1 cellular context compared by ENCODE assay signal in the genomic region with DNA sequence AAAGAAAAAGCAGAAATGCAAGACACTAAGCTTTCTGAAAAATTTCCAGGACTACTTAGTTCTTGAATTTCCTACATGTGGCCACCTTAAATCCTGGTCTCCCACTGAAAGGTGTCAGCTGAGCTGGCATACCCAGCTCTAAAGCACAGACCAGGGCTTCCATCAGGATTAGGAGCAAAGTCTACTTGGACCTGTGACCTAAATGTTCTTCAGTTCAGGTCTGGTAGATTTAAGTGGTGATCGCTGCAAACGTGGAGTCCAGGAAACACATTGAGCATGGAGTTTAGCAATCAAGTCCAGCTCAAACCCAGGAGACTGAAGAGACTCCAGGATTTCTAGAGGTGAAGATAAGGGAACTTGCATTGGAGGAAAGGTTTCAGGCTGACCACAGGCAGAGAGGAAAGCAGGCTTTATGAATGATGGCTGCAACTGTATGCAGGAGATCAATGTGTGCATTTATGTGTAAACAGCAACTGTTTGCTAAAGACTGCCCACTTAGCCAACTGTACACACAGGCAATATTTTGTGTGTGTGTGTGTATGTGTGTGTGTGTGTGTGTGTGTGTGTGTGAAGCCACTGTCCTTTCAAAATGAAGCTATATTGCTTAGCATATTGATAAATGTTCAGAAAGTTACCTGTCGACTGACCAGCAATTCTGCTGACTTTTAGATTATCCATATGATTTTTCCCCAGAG.
TF ChIP-seq lines count a peak whose summit lies in the region.

No MANE protein-coding gene starts in this region.

TF ChIP-seq in HepG2, 621 proteins besides CTCF, POLR2A, EP300 and RAD21 (continued from another document and continues in another):
- TF ChIP-seq, protein P1, sequence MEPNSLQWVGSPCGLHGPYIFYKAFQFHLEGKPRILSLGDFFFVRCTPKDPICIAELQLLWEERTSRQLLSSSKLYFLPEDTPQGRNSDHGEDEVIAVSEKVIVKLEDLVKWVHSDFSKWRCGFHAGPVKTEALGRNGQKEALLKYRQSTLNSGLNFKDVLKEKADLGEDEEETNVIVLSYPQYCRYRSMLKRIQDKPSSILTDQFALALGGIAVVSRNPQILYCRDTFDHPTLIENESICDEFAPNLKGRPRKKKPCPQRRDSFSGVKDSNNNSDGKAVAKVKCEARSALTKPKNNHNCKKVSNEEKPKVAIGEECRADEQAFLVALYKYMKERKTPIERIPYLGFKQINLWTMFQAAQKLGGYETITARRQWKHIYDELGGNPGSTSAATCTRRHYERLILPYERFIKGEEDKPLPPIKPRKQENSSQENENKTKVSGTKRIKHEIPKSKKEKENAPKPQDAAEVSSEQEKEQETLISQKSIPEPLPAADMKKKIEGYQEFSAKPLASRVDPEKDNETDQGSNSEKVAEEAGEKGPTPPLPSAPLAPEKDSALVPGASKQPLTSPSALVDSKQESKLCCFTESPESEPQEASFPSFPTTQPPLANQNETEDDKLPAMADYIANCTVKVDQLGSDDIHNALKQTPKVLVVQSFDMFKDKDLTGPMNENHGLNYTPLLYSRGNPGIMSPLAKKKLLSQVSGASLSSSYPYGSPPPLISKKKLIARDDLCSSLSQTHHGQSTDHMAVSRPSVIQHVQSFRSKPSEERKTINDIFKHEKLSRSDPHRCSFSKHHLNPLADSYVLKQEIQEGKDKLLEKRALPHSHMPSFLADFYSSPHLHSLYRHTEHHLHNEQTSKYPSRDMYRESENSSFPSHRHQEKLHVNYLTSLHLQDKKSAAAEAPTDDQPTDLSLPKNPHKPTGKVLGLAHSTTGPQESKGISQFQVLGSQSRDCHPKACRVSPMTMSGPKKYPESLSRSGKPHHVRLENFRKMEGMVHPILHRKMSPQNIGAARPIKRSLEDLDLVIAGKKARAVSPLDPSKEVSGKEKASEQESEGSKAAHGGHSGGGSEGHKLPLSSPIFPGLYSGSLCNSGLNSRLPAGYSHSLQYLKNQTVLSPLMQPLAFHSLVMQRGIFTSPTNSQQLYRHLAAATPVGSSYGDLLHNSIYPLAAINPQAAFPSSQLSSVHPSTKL (CRISPR knock-in tag; IDR thresholded peaks at IDR 0.05), result peak; percentile 32; the same call in 1 of the 2 replicates
- TF ChIP-seq ZNF558 (CRISPR knock-in tag; IDR thresholded peaks at IDR 0.05; ENCODE audit: borderline replicate concordance), result no peak
- TF ChIP-seq ZNF678 (CRISPR knock-in tag; IDR thresholded peaks at IDR 0.05), result no peak
- TF ChIP-seq SUZ12 (IDR thresholded peaks at IDR 0.05; ENCODE audit: low read depth, low read length), result no peak
- no peak for TF ChIP-seq SOX6 (IDR thresholded peaks at IDR 0.05)
- TF ChIP-seq SOX6 (CRISPR knock-in tag; IDR thresholded peaks at IDR 0.05), result peak; percentile 41
- peak; percentile 30; the same call in 1 of the 2 replicates for TF ChIP-seq HNF4A (CRISPR knock-in tag; IDR thresholded peaks at IDR 0.05)
- TF ChIP-seq FOXA3 (CRISPR knock-in tag; IDR thresholded peaks at IDR 0.05), result peak; percentile 62; the same call in 1 of the 2 replicates
- TF ChIP-seq, protein P2, sequence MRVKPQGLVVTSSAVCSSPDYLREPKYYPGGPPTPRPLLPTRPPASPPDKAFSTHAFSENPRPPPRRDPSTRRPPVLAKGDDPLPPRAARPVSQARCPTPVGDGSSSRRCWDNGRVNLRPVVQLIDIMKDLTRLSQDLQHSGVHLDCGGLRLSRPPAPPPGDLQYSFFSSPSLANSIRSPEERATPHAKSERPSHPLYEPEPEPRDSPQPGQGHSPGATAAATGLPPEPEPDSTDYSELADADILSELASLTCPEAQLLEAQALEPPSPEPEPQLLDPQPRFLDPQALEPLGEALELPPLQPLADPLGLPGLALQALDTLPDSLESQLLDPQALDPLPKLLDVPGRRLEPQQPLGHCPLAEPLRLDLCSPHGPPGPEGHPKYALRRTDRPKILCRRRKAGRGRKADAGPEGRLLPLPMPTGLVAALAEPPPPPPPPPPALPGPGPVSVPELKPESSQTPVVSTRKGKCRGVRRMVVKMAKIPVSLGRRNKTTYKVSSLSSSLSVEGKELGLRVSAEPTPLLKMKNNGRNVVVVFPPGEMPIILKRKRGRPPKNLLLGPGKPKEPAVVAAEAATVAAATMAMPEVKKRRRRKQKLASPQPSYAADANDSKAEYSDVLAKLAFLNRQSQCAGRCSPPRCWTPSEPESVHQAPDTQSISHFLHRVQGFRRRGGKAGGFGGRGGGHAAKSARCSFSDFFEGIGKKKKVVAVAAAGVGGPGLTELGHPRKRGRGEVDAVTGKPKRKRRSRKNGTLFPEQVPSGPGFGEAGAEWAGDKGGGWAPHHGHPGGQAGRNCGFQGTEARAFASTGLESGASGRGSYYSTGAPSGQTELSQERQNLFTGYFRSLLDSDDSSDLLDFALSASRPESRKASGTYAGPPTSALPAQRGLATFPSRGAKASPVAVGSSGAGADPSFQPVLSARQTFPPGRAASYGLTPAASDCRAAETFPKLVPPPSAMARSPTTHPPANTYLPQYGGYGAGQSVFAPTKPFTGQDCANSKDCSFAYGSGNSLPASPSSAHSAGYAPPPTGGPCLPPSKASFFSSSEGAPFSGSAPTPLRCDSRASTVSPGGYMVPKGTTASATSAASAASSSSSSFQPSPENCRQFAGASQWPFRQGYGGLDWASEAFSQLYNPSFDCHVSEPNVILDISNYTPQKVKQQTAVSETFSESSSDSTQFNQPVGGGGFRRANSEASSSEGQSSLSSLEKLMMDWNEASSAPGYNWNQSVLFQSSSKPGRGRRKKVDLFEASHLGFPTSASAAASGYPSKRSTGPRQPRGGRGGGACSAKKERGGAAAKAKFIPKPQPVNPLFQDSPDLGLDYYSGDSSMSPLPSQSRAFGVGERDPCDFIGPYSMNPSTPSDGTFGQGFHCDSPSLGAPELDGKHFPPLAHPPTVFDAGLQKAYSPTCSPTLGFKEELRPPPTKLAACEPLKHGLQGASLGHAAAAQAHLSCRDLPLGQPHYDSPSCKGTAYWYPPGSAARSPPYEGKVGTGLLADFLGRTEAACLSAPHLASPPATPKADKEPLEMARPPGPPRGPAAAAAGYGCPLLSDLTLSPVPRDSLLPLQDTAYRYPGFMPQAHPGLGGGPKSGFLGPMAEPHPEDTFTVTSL (CRISPR knock-in tag; IDR thresholded peaks at IDR 0.05; ENCODE audit: borderline replicate concordance), result peak; percentile 32; the same call in 1 of the 2 replicates
- TF ChIP-seq, protein P3, sequence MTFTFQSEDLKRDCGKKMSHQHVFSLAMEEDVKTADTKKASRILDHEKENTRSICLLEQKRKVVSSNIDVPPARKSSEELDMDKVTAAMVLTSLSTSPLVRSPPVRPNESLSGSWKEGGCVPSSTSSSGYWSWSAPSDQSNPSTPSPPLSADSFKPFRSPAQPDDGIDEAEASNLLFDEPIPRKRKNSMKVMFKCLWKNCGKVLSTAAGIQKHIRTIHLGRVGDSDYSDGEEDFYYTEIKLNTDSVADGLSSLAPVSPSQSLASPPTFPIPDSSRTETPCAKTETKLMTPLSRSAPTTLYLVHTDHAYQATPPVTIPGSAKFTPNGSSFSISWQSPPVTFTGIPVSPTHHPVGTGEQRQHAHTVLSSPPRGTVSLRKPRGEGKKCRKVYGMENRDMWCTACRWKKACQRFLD (CRISPR knock-in tag; IDR thresholded peaks at IDR 0.05; ENCODE audit: borderline replicate concordance), result no peak
- TF ChIP-seq KLF15 (CRISPR knock-in tag; IDR thresholded peaks at IDR 0.05; ENCODE audit: borderline replicate concordance), result no peak
- TF ChIP-seq SRSF4 (IDR thresholded peaks at IDR 0.05; ENCODE audit: low read depth, low read length, poor library complexity, severe bottlenecking), result no peak
- TF ChIP-seq ZSCAN29 (CRISPR knock-in tag; conservative IDR thresholded peaks at IDR 0.05), result no peak
- TF ChIP-seq ZNF446 (CRISPR knock-in tag; IDR thresholded peaks at IDR 0.05), result no peak
- no peak for TF ChIP-seq CENPT (CRISPR knock-in tag; IDR thresholded peaks at IDR 0.05; ENCODE audit: low read depth)
- no peak for TF ChIP-seq RFX3 (CRISPR knock-in tag; IDR thresholded peaks at IDR 0.05)
- TF ChIP-seq ZKSCAN8 (CRISPR knock-in tag; IDR thresholded peaks at IDR 0.05; ENCODE audit: borderline replicate concordance), result peak; percentile 84
- TF ChIP-seq, protein P4, sequence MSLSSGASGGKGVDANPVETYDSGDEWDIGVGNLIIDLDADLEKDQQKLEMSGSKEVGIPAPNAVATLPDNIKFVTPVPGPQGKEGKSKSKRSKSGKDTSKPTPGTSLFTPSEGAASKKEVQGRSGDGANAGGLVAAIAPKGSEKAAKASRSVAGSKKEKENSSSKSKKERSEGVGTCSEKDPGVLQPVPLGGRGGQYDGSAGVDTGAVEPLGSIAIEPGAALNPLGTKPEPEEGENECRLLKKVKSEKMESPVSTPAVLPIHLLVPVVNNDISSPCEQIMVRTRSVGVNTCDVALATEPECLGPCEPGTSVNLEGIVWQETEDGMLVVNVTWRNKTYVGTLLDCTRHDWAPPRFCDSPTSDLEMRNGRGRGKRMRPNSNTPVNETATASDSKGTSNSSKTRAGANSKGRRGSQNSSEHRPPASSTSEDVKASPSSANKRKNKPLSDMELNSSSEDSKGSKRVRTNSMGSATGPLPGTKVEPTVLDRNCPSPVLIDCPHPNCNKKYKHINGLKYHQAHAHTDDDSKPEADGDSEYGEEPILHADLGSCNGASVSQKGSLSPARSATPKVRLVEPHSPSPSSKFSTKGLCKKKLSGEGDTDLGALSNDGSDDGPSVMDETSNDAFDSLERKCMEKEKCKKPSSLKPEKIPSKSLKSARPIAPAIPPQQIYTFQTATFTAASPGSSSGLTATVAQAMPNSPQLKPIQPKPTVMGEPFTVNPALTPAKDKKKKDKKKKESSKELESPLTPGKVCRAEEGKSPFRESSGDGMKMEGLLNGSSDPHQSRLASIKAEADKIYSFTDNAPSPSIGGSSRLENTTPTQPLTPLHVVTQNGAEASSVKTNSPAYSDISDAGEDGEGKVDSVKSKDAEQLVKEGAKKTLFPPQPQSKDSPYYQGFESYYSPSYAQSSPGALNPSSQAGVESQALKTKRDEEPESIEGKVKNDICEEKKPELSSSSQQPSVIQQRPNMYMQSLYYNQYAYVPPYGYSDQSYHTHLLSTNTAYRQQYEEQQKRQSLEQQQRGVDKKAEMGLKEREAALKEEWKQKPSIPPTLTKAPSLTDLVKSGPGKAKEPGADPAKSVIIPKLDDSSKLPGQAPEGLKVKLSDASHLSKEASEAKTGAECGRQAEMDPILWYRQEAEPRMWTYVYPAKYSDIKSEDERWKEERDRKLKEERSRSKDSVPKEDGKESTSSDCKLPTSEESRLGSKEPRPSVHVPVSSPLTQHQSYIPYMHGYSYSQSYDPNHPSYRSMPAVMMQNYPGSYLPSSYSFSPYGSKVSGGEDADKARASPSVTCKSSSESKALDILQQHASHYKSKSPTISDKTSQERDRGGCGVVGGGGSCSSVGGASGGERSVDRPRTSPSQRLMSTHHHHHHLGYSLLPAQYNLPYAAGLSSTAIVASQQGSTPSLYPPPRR (CRISPR knock-in tag; IDR thresholded peaks at IDR 0.05; ENCODE audit: borderline replicate concordance), result peak; percentile 48; the same call in 1 of the 2 replicates
- no peak for TF ChIP-seq NCOA5 (CRISPR knock-in tag; IDR thresholded peaks at IDR 0.05)
- TF ChIP-seq, protein P5, sequence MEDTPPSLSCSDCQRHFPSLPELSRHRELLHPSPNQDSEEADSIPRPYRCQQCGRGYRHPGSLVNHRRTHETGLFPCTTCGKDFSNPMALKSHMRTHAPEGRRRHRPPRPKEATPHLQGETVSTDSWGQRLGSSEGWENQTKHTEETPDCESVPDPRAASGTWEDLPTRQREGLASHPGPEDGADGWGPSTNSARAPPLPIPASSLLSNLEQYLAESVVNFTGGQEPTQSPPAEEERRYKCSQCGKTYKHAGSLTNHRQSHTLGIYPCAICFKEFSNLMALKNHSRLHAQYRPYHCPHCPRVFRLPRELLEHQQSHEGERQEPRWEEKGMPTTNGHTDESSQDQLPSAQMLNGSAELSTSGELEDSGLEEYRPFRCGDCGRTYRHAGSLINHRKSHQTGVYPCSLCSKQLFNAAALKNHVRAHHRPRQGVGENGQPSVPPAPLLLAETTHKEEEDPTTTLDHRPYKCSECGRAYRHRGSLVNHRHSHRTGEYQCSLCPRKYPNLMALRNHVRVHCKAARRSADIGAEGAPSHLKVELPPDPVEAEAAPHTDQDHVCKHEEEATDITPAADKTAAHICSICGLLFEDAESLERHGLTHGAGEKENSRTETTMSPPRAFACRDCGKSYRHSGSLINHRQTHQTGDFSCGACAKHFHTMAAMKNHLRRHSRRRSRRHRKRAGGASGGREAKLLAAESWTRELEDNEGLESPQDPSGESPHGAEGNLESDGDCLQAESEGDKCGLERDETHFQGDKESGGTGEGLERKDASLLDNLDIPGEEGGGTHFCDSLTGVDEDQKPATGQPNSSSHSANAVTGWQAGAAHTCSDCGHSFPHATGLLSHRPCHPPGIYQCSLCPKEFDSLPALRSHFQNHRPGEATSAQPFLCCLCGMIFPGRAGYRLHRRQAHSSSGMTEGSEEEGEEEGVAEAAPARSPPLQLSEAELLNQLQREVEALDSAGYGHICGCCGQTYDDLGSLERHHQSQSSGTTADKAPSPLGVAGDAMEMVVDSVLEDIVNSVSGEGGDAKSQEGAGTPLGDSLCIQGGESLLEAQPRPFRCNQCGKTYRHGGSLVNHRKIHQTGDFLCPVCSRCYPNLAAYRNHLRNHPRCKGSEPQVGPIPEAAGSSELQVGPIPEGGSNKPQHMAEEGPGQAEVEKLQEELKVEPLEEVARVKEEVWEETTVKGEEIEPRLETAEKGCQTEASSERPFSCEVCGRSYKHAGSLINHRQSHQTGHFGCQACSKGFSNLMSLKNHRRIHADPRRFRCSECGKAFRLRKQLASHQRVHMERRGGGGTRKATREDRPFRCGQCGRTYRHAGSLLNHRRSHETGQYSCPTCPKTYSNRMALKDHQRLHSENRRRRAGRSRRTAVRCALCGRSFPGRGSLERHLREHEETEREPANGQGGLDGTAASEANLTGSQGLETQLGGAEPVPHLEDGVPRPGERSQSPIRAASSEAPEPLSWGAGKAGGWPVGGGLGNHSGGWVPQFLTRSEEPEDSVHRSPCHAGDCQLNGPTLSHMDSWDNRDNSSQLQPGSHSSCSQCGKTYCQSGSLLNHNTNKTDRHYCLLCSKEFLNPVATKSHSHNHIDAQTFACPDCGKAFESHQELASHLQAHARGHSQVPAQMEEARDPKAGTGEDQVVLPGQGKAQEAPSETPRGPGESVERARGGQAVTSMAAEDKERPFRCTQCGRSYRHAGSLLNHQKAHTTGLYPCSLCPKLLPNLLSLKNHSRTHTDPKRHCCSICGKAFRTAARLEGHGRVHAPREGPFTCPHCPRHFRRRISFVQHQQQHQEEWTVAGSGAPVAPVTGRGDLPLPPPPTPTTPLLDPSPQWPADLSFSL (CRISPR knock-in tag; IDR thresholded peaks at IDR 0.05), result peak; percentile 65; the same call in 1 of the 2 replicates
- peak; percentile 18; the same call in 1 of the 2 replicates for TF ChIP-seq NR2C2 (CRISPR knock-in tag; IDR thresholded peaks at IDR 0.05; ENCODE audit: borderline replicate concordance)
- TF ChIP-seq ZMYM4 (CRISPR knock-in tag; IDR thresholded peaks at IDR 0.05), result 0 out of 2 replicates have a peak, but pooled peaks have one; percentile 29
- TF ChIP-seq MAFF (IDR thresholded peaks at IDR 0.05; ENCODE audit: low read depth, low read length), result 0 out of 2 replicates have a peak, but pooled peaks have one; percentile 15
- no peak for TF ChIP-seq FOXA1 (IDR thresholded peaks at IDR 0.05)
- TF ChIP-seq FOXA1 (CRISPR knock-in tag; IDR thresholded peaks at IDR 0.05), result peak; percentile 30; the same call in 1 of the 2 replicates
